Comparison of ENCODE assay signal across 8 cellular contexts in genomic region chr19:15297416-15298224, GRCh38. TPM values are rescaled to one million over a fixed set of nuclear protein-coding genes. Genes with fewer than 3 reads are reported as not detected.
DNase-seq lines count a peak whose midpoint lies in the region; ATAC-seq, FAIRE-seq and TF ChIP-seq lines count a peak whose summit lies in the region.

No MANE protein-coding gene starts in this region.

- H3K4me3 Mint-ChIP-seq in activated CD8-positive, alpha-beta T cell treated with anti-CD3 and anti-CD28 coated beads, Interleukin-2, amount 10 ng/mL, durations not matched to agents 7 days and 5 days: peak overlapping the region; percentile 15

- ATAC-seq in activated CD8-positive, alpha-beta T cell treated with anti-CD3 and anti-CD28 coated beads, Interleukin-2, amount 10 ng/mL, durations not matched to agents 7 days and 5 days: peak; percentile 24
- ATAC-seq in HG03025 (IDR thresholded peaks at IDR 0.05; ENCODE audit: low FRiP score, unreplicated experiment): no peak

- H3K4me1 ChIP-seq in BE2C: peaks cover 32% of the 10 kb centered on the region
- H3K4me1 ChIP-seq in kidney (ENCODE audit: control insufficient read depth in 1 of 2, insufficient read depth in 1 of 2, low read depth in 1 of 2, low read length in 2 of 2): peaks cover 40 to 56% of the 10 kb centered on the region in 2 donors
- peaks cover 83 to 93% of the 10 kb centered on the region in 2 donors for H3K4me1 ChIP-seq in thyroid gland

- H3K9me3 ChIP-seq in BE2C (no peaks in the 10 kb centered on the region), kidney (ENCODE audit: control insufficient read depth in 1 of 2, low read length in 2 of 2) (no peaks in the 10 kb centered on the region), thyroid gland (no peaks in the 10 kb centered on the region)

- H3K36me3 ChIP-seq in BE2C: peaks cover 3% of the 10 kb centered on the region; the same call in 1 of the 2 replicates
- H3K36me3 ChIP-seq in kidney (ENCODE audit: control insufficient read depth in 1 of 2, insufficient read depth in 2 of 2, low read length in 2 of 2): no peaks in the 10 kb centered on the region
- no peaks in the 10 kb centered on the region for H3K36me3 ChIP-seq in thyroid gland

- no peaks in the 10 kb centered on the region for H3K27me3 Mint-ChIP-seq in activated CD8-positive, alpha-beta T cell treated with anti-CD3 and anti-CD28 coated beads, Interleukin-2, amount 10 ng/mL, durations not matched to agents 7 days and 5 days (ENCODE audit: low read depth)

- intact Hi-C loops in kidney (cut with DNase I) (no loop called here), thyroid gland (cut with DNase I) (no loop called here)

- peak overlapping the region; percentile 56 for H3K27ac Mint-ChIP-seq in activated CD8-positive, alpha-beta T cell treated with anti-CD3 and anti-CD28 coated beads, Interleukin-2, amount 10 ng/mL, durations not matched to agents 7 days and 5 days

- peaks cover 16% of the 10 kb centered on the region for H3K36me3 Mint-ChIP-seq in activated CD8-positive, alpha-beta T cell treated with anti-CD3 and anti-CD28 coated beads, Interleukin-2, amount 10 ng/mL, durations not matched to agents 7 days and 5 days (ENCODE audit: low read depth)

- 37 to 40% methylated on average over 10 of the region's 10 CpGs for WGBS in thyroid gland, 2 donors

- TF ChIP-seq CTCF in BE2C (IDR thresholded peaks at IDR 0.05; ENCODE audit: low read depth, low read length) (peak; percentile 47), kidney (IDR thresholded peaks at IDR 0.05; ENCODE audit: borderline replicate concordance, extremely low read depth, insufficient read depth) (no peak), thyroid gland (IDR thresholded peaks at IDR 0.05) (no peak)

- no peak overlapping the region for H3K4me3 ChIP-seq in BE2C (ENCODE audit: low read depth, low read length)
- H3K4me3 ChIP-seq in kidney (ENCODE audit: low read length in 2 of 2): no peak overlapping the region
- no peak overlapping the region for H3K4me3 ChIP-seq in thyroid gland (replicated peaks in 1 of 3)

- CTCF ChIA-PET in activated CD8-positive, alpha-beta T cell treated with anti-CD3 and anti-CD28 coated beads, Interleukin-2, amount 10 ng/mL, durations not matched to agents 7 days and 5 days (lab: Charles Lee): interaction anchor here (1.6 to 1.8 kb wide), 2 partner anchors 8 to 15 kb away, joined by 7 to 8 read pairs; no protein-coding TSS in a partner anchor

- no peaks in the 10 kb centered on the region for H3K9me3 Mint-ChIP-seq in activated CD8-positive, alpha-beta T cell treated with anti-CD3 and anti-CD28 coated beads, Interleukin-2, amount 10 ng/mL, durations not matched to agents 7 days and 5 days (ENCODE audit: insufficient read depth)

- H3K27me3 ChIP-seq in BE2C (no peaks in the 10 kb centered on the region), thyroid gland (no peaks in the 10 kb centered on the region)

- in situ Hi-C loops in KBM-7 (cut with MboI; ENCODE audit: low pct_unique_long_range_greater_than_20kb, low sequenced_read_pairs): no loop called here

- DNase-seq in BE2C (peak; percentile 32), KBM-7 (peak; percentile 49), kidney (no peak), thyroid gland (no peak), KG1 (lab: John Stamatoyannopoulos, UW) (no peak), AG20443 (ENCODE audit: low spot score) (no peak)
- peak; percentile 40 for DNase-seq in activated CD8-positive, alpha-beta T cell treated with anti-CD3 and anti-CD28 coated beads, Interleukin-2, amount 10 ng/mL, durations not matched to agents 7 days and 5 days

- POLR2A ChIA-PET in activated CD8-positive, alpha-beta T cell treated with anti-CD3 and anti-CD28 coated beads, Interleukin-2, amount 10 ng/mL, durations not matched to agents 7 days and 5 days (lab: Charles Lee): interaction anchor here (1.0 to 1.2 kb wide), 2 partner anchors 13 to 15 kb away, joined by 3 to 4 read pairs; no protein-coding TSS in a partner anchor

- TF ChIP-seq POLR2A in thyroid gland (IDR thresholded peaks at IDR 0.05): no peak

- H3K27ac ChIP-seq in kidney (ENCODE audit: low read depth in 2 of 2, low read length in 2 of 2) (peak overlapping the region; percentile 37 to 41), thyroid gland (peak overlapping the region in 2 of 3 donors; percentile 26 to 49)

- no peak overlapping the region for H3K9ac ChIP-seq in kidney (ENCODE audit: low read length in 2 of 2)

- FAIRE-seq in kidney (lab: Jason Lieb, UNC): no peak

- H3K4me1 Mint-ChIP-seq in activated CD8-positive, alpha-beta T cell treated with anti-CD3 and anti-CD28 coated beads, Interleukin-2, amount 10 ng/mL, durations not matched to agents 7 days and 5 days (ENCODE audit: low read depth): peaks cover 82% of the 10 kb centered on the region

RNA-seq across cellular contexts. Expression of gene BRD4, which starts 34.7 kb away (rescaled TPM):
- 76.3 TPM for polyA plus RNA-seq in BE2C (2012; ENCODE audit: insufficient read depth, insufficient read length, low read depth)
- 100 to 1,000 TPM; 102 to 108 TPM for total RNA-seq in activated CD8-positive, alpha-beta T cell treated with anti-CD3 and anti-CD28 coated beads, Interleukin-2, amount 10 ng/mL, durations not matched to agents 7 days and 5 days
- total RNA-seq in kidney (107 TPM), thyroid gland (10 to 100 TPM; 20.8 to 78.1 (median 32.4) TPM)
- polyA plus RNA-seq in kidney (ENCODE audit: insufficient read depth, low read depth, low replicate concordance): 14.3 TPM

Comparison
In these comparisons a context has a peak if more than half of its experiments do, and no peak if none do; other contexts are left out.
1. DNase-seq: peak in BE2C (single experiment), KBM-7 (single experiment) and activated CD8-positive, alpha-beta T cell treated with anti-CD3 and anti-CD28 coated beads, Interleukin-2, amount 10 ng/mL, durations not matched to agents 7 days and 5 days (single experiment); none in kidney (single experiment), thyroid gland (0 of 2), KG1 (single experiment) and AG20443 (single experiment).